ENCODE assay signal across 8 cellular contexts in genomic region chr9:37485389-37486255, GRCh38. TPM values are rescaled to one million over a fixed set of nuclear protein-coding genes. Genes with fewer than 3 reads are reported as not detected.
A peak's percentile ranks its signal among the peaks of the same experiment; 100 is the strongest.
DNase-seq lines count a peak whose midpoint lies in the region; ATAC-seq lines count a peak whose summit lies in the region.

TSS of gene POLR1E (plus strand) at chr9:37485948. CDS start at chr9:37486048, 100 bp downstream.

- H3K4me1 ChIP-seq in HUES48 (ENCODE audit: control insufficient read depth, insufficient read depth, low read length) (peaks cover 16% of the 10 kb centered on the region), NT2/D1 (ENCODE audit: insufficient read depth, insufficient read length) (peaks cover 10% of the 10 kb centered on the region), endocrine pancreas (ENCODE audit: control insufficient read depth, insufficient read depth, low read length) (no peaks in the 10 kb centered on the region)

- H3K27me3 ChIP-seq in HUES48 (ENCODE audit: control insufficient read depth, insufficient read depth, low read length) (no peaks in the 10 kb centered on the region), NT2/D1 (ENCODE audit: insufficient read depth, insufficient read length) (no peaks in the 10 kb centered on the region), endocrine pancreas (ENCODE audit: control insufficient read depth, insufficient read depth, low read length) (no peaks in the 10 kb centered on the region)

- H3K27ac Mint-ChIP-seq in activated CD8-positive, alpha-beta memory T cell treated with anti-CD3 and anti-CD28 coated beads, Interleukin-2, amount 10 ng/mL, durations not matched to agents 7 days and 5 days = peak within 1 kb of the TSS; percentile 95

- DNase-seq in Caki2 (ENCODE audit: low read depth) (peak; percentile 86), NT2/D1 (ENCODE audit: low read depth, low spot score) (peak; percentile 95), mesenteric fat pad (ENCODE audit: low spot score) (peak; percentile 99)
- peak; percentile 97 for DNase-seq in activated CD8-positive, alpha-beta memory T cell treated with anti-CD3 and anti-CD28 coated beads, Interleukin-2, amount 10 ng/mL, durations not matched to agents 7 days and 5 days
- peak; percentile 91 for DNase-seq in stimulated activated CD8-positive, alpha-beta memory T cell treated with anti-CD3 and anti-CD28 coated beads, Interleukin-15, amount 100 ng/mL, for 1 hour (ENCODE audit: low read depth)

- H3K9me3 ChIP-seq in HUES48 (ENCODE audit: control insufficient read depth, insufficient read depth, low read length) (no peaks in the 10 kb centered on the region), NT2/D1 (ENCODE audit: insufficient read depth, low read length) (no peaks in the 10 kb centered on the region), endocrine pancreas (ENCODE audit: control insufficient read depth, low read length) (no peaks in the 10 kb centered on the region)

- H3K27ac ChIP-seq in HUES48 (ENCODE audit: low read depth, low read length) = peak within 1 kb of the TSS; percentile 51

- H3K36me3 Mint-ChIP-seq in activated CD8-positive, alpha-beta memory T cell treated with anti-CD3 and anti-CD28 coated beads, Interleukin-2, amount 10 ng/mL, durations not matched to agents 7 days and 5 days = peaks cover 21% of the 10 kb centered on the region

- in situ Hi-C loops in Caki2 (cut with HindIII; ENCODE audit: low pct_unique_long_range_greater_than_20kb, low sequenced_read_pairs) = no loop called here

- H3K4me3 ChIP-seq in HUES48 (ENCODE audit: low read depth, low read length) (peak within 1 kb of the TSS; percentile 83), NT2/D1 (ENCODE audit: insufficient read length, low read depth) (peak within 1 kb of the TSS; percentile 96), endocrine pancreas (ENCODE audit: control insufficient read depth, insufficient read depth, low read length) (peak within 1 kb of the TSS; percentile 50)

- H3K36me3 ChIP-seq in HUES48 (ENCODE audit: control insufficient read depth, insufficient read depth, low read length) = peaks cover 36% of the 10 kb centered on the region
- H3K36me3 ChIP-seq in NT2/D1 (ENCODE audit: insufficient read depth, insufficient read length, low read length) = peaks cover 35% of the 10 kb centered on the region
- H3K36me3 ChIP-seq in endocrine pancreas (ENCODE audit: control insufficient read depth, insufficient read depth, low read length) = no peaks in the 10 kb centered on the region

- ATAC-seq in GM21390 (IDR thresholded peaks at IDR 0.05; ENCODE audit: unreplicated experiment) = peak; percentile 96
- ATAC-seq in activated CD8-positive, alpha-beta memory T cell treated with anti-CD3 and anti-CD28 coated beads, Interleukin-2, amount 10 ng/mL, durations not matched to agents 7 days and 5 days = peak; percentile 96

- CTCF ChIA-PET in activated CD8-positive, alpha-beta memory T cell treated with anti-CD3 and anti-CD28 coated beads, Interleukin-2, amount 10 ng/mL, durations not matched to agents 7 days and 5 days (lab: Charles Lee) = interaction anchor here (0.5 to 1.5 kb wide), 5 partner anchors 78 to 452 kb away, joined by 3 to 4 read pairs (median 3); partner anchors contain the start of gene PAX5

- no peaks in the 10 kb centered on the region for H3K9me3 Mint-ChIP-seq in activated CD8-positive, alpha-beta memory T cell treated with anti-CD3 and anti-CD28 coated beads, Interleukin-2, amount 10 ng/mL, durations not matched to agents 7 days and 5 days (ENCODE audit: low read depth)

- peak within 1 kb of the TSS; percentile 95 for H3K4me3 Mint-ChIP-seq in activated CD8-positive, alpha-beta memory T cell treated with anti-CD3 and anti-CD28 coated beads, Interleukin-2, amount 10 ng/mL, durations not matched to agents 7 days and 5 days

- peaks cover 6% of the 10 kb centered on the region for H3K27me3 Mint-ChIP-seq in activated CD8-positive, alpha-beta memory T cell treated with anti-CD3 and anti-CD28 coated beads, Interleukin-2, amount 10 ng/mL, durations not matched to agents 7 days and 5 days

- H3K4me1 Mint-ChIP-seq in activated CD8-positive, alpha-beta memory T cell treated with anti-CD3 and anti-CD28 coated beads, Interleukin-2, amount 10 ng/mL, durations not matched to agents 7 days and 5 days = peaks cover 35% of the 10 kb centered on the region

- H3K9ac ChIP-seq in HUES48 (ENCODE audit: low read depth, low read length) (peak within 1 kb of the TSS; percentile 34), NT2/D1 (ENCODE audit: insufficient read length, low read depth) (peak within 1 kb of the TSS; percentile 90), endocrine pancreas (ENCODE audit: control insufficient read depth, insufficient read depth, low read length) (peak within 1 kb of the TSS; percentile 82)

RNA-seq across cellular contexts. Expression of gene POLR1E, which starts in this region (rescaled TPM):
- total RNA-seq in Caki2 (2014; rRNA removed; shearing (Covaris generic); ENCODE audit: low replicate concordance) = 20.5 and 23.8 TPM in 2 replicates
- total RNA-seq in activated CD8-positive, alpha-beta memory T cell treated with anti-CD3 and anti-CD28 coated beads, Interleukin-2, amount 10 ng/mL, durations not matched to agents 7 days and 5 days = 10 to 100 TPM; 35.5 to 43.0 TPM
- 35.7 TPM for total RNA-seq in mesenteric fat pad

Comparison
In these comparisons a context has a peak if more than half of its experiments do, and no peak if none do; other contexts are left out.
1. Peak in every context shown above with its lines: DNase-seq, ATAC-seq, H3K4me3 ChIP-seq and H3K27ac ChIP-seq.
2. H3K9ac ChIP-seq: peak in every context shown above with its lines; median percentile 90 in NT2/D1; 82 in endocrine pancreas; 34 in HUES48.